ENCODE assay signal across 1 cellular context in the genomic region with DNA sequence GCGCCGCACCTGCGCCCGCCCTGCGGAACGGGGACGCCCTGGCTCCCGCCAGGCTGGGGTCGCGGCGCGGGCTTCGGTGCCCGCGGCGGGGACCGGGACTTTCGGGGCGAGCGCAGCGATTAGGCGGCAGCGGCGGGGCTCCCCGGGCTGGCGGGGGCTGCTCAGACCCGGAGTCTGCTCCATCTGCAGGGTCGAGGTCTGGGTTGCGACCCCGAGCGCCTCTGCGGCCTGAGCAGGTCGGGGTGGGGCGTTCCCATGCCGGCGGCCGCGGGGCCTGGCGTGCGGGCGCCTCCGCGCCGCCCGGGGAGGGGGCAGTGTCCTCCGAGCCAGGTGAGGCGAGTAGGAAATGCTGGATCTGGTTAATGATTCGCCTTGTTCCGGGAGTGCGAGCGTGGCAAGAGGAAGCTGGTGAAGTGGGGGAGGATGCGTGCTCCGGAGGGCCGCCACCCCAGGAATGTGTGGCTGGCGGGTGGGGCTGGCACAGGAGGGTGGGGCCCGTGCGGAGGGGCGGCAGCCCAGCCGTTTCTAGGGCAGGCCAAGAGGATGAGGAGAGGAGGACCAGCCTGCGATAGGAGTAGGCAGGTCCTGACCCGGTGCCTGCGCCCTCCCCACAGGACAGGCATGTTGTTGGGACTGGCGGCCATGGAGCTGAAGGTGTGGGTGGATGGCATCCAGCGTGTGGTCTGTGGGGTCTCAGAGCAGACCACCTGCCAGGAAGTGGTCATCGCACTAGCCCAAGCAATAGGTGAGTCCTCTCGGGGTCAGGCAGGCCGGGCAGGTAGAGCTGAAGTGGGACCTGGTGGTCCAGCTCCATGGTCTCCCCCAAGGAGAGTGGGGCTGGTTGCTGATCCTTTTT.
A peak's percentile ranks its signal among the peaks of the same experiment; 100 is the strongest.
TF ChIP-seq lines count a peak whose summit lies in the region.

No MANE protein-coding gene starts in this region.

TF ChIP-seq in K562, 482 proteins besides CTCF, POLR2A, EP300 and RAD21 (continued from another document):
- TF ChIP-seq SMARCE1 (IDR thresholded peaks at IDR 0.05): no peak
- no peak for TF ChIP-seq FOXM1 (IDR thresholded peaks at IDR 0.05; ENCODE audit: low read depth)
- TF ChIP-seq FOXM1 (CRISPR knock-in tag; IDR thresholded peaks at IDR 0.05; ENCODE audit: low read depth): no peak
- peak; percentile 32 for TF ChIP-seq SMAD4 (CRISPR knock-in tag; conservative IDR thresholded peaks at IDR 0.05)
- TF ChIP-seq CHD1 (IDR thresholded peaks at IDR 0.05; ENCODE audit: low read length): peak; percentile 34
- peak; percentile 58; the same call in 1 of the 2 replicates for TF ChIP-seq SIN3B (IDR thresholded peaks at IDR 0.05; ENCODE audit: low read depth)
